7 cellular contexts compared by ENCODE assay signal in genomic region chr5:176017324-176017723, GRCh38. TPM values are rescaled to one million over a fixed set of nuclear protein-coding genes. Genes with fewer than 3 reads are reported as not detected.
DNase-seq lines count a peak whose midpoint lies in the region; ATAC-seq and TF ChIP-seq lines count a peak whose summit lies in the region.
"Not testable (repeated sequence)": the region's sequence is repeated elsewhere in the genome, so short reads cannot be mapped to it uniquely, and the experiment has no call there.

No MANE protein-coding gene starts in this region.

- not testable (repeated sequence) for H3K9me3 Mint-ChIP-seq in CD8-positive, alpha-beta T cell; activated CD8-positive, alpha-beta T cell treated with anti-CD3 and anti-CD28 coated beads, Interleukin-2, amount 10 ng/mL, durations not matched to agents 7 days and 5 days (ENCODE audit: insufficient read depth); activated T-helper 17 cell treated with anti-CD3 and anti-CD28 coated beads, Interleukin-2, amount 50 U/mL, for 72 hours; activated naive CD8-positive, alpha-beta T cell treated with anti-CD3 and anti-CD28 coated beads, Interleukin-2, amount 50 U/mL, for 24 hours; memory B cell; stimulated activated effector memory CD8-positive, alpha-beta T cell treated with anti-CD3 and anti-CD28 coated beads, Interleukin-12 subunit alpha, Interleukin-12 subunit beta, amount 100 ng/mL, for 72 hours

- H3K4me3 Mint-ChIP-seq in CD8-positive, alpha-beta T cell; T-helper 17 cell; activated CD8-positive, alpha-beta T cell treated with anti-CD3 and anti-CD28 coated beads, Interleukin-2, amount 10 ng/mL, durations not matched to agents 7 days and 5 days; activated T-helper 17 cell treated with anti-CD3 and anti-CD28 coated beads, Interleukin-2, amount 50 U/mL, for 72 hours; activated naive CD8-positive, alpha-beta T cell treated with anti-CD3 and anti-CD28 coated beads, Interleukin-2, amount 50 U/mL, for 24 hours; memory B cell; stimulated activated effector memory CD8-positive, alpha-beta T cell treated with anti-CD3 and anti-CD28 coated beads, Interleukin-12 subunit alpha, Interleukin-12 subunit beta, amount 100 ng/mL, for 72 hours: not testable (repeated sequence)

- intact Hi-C loops in CD8-positive, alpha-beta T cell (cut with DNase I, micrococcal nuclease) = not testable (repeated sequence)

- H3K36me3 Mint-ChIP-seq in CD8-positive, alpha-beta T cell; T-helper 17 cell (ENCODE audit: low read depth); activated CD8-positive, alpha-beta T cell treated with anti-CD3 and anti-CD28 coated beads, Interleukin-2, amount 10 ng/mL, durations not matched to agents 7 days and 5 days (ENCODE audit: low read depth); activated T-helper 17 cell treated with anti-CD3 and anti-CD28 coated beads, Interleukin-2, amount 50 U/mL, for 72 hours (ENCODE audit: low read depth); activated naive CD8-positive, alpha-beta T cell treated with anti-CD3 and anti-CD28 coated beads, Interleukin-2, amount 50 U/mL, for 24 hours (ENCODE audit: low read depth); memory B cell; stimulated activated effector memory CD8-positive, alpha-beta T cell treated with anti-CD3 and anti-CD28 coated beads, Interleukin-12 subunit alpha, Interleukin-12 subunit beta, amount 100 ng/mL, for 72 hours: not testable (repeated sequence)

- peak; percentile 93 for ATAC-seq in CD8-positive, alpha-beta T cell
- peak; percentile 98 for ATAC-seq in T-helper 17 cell
- peak; percentile 75 for ATAC-seq in activated CD8-positive, alpha-beta T cell treated with anti-CD3 and anti-CD28 coated beads, Interleukin-2, amount 10 ng/mL, durations not matched to agents 7 days and 5 days
- ATAC-seq in activated T-helper 17 cell treated with anti-CD3 and anti-CD28 coated beads, Interleukin-2, amount 50 U/mL, for 72 hours (replicated peaks) = peak; percentile 98
- ATAC-seq in activated naive CD8-positive, alpha-beta T cell treated with anti-CD3 and anti-CD28 coated beads, Interleukin-2, amount 50 U/mL, for 24 hours = peak; percentile 91
- ATAC-seq in memory B cell (ENCODE audit: low read depth) = peak; percentile 65
- ATAC-seq in stimulated activated effector memory CD8-positive, alpha-beta T cell treated with anti-CD3 and anti-CD28 coated beads, Interleukin-12 subunit alpha, Interleukin-12 subunit beta, amount 100 ng/mL, for 72 hours = peak; percentile 85

- not testable (repeated sequence) for H3K27ac Mint-ChIP-seq in CD8-positive, alpha-beta T cell; T-helper 17 cell; activated CD8-positive, alpha-beta T cell treated with anti-CD3 and anti-CD28 coated beads, Interleukin-2, amount 10 ng/mL, durations not matched to agents 7 days and 5 days; activated T-helper 17 cell treated with anti-CD3 and anti-CD28 coated beads, Interleukin-2, amount 50 U/mL, for 72 hours; activated naive CD8-positive, alpha-beta T cell treated with anti-CD3 and anti-CD28 coated beads, Interleukin-2, amount 50 U/mL, for 24 hours; memory B cell; stimulated activated effector memory CD8-positive, alpha-beta T cell treated with anti-CD3 and anti-CD28 coated beads, Interleukin-12 subunit alpha, Interleukin-12 subunit beta, amount 100 ng/mL, for 72 hours

- H3K4me3 ChIP-seq in CD8-positive, alpha-beta T cell (ENCODE audit: low read depth, low read length) = not testable (repeated sequence)

- POLR2A ChIA-PET in CD8-positive, alpha-beta T cell (lab: Charles Lee); activated CD8-positive, alpha-beta T cell treated with anti-CD3 and anti-CD28 coated beads, Interleukin-2, amount 10 ng/mL, durations not matched to agents 7 days and 5 days (lab: Charles Lee): not testable (repeated sequence)

- H3K27me3 Mint-ChIP-seq in CD8-positive, alpha-beta T cell (ENCODE audit: low read depth); T-helper 17 cell; activated CD8-positive, alpha-beta T cell treated with anti-CD3 and anti-CD28 coated beads, Interleukin-2, amount 10 ng/mL, durations not matched to agents 7 days and 5 days (ENCODE audit: low read depth); activated T-helper 17 cell treated with anti-CD3 and anti-CD28 coated beads, Interleukin-2, amount 50 U/mL, for 72 hours; activated naive CD8-positive, alpha-beta T cell treated with anti-CD3 and anti-CD28 coated beads, Interleukin-2, amount 50 U/mL, for 24 hours; memory B cell: not testable (repeated sequence)

- peak in 1 of 7 experiments; percentile 24 for DNase-seq in CD8-positive, alpha-beta T cell
- DNase-seq in T-helper 17 cell; activated CD8-positive, alpha-beta T cell treated with anti-CD3 and anti-CD28 coated beads, Interleukin-2, amount 10 ng/mL, durations not matched to agents 7 days and 5 days; activated naive CD8-positive, alpha-beta T cell treated with anti-CD3 and anti-CD28 coated beads, Interleukin-2, amount 50 U/mL, for 24 hours; memory B cell (ENCODE audit: low spot score in 2 of 2); stimulated activated effector memory CD8-positive, alpha-beta T cell treated with anti-CD3 and anti-CD28 coated beads, Interleukin-12 subunit alpha, Interleukin-12 subunit beta, amount 100 ng/mL, for 72 hours (ENCODE audit: low spot score in 2 of 2): not testable (repeated sequence)

- not testable (repeated sequence) for H3K27ac ChIP-seq in CD8-positive, alpha-beta T cell (ENCODE audit: low read depth, low read length)

- not testable (repeated sequence) for H3K9me3 ChIP-seq in CD8-positive, alpha-beta T cell (ENCODE audit: low read length); T-helper 17 cell (ENCODE audit: control insufficient read depth, low read length, poor library complexity, severe bottlenecking)

- not testable (repeated sequence) for TF ChIP-seq CTCF in CD8-positive, alpha-beta T cell (IDR thresholded peaks at IDR 0.05)

- not testable (repeated sequence) for H3K27me3 ChIP-seq in CD8-positive, alpha-beta T cell (ENCODE audit: insufficient read depth, low read length)

- not testable (repeated sequence) for H3K4me1 ChIP-seq in CD8-positive, alpha-beta T cell (ENCODE audit: insufficient read depth, low read length)

- H3K4me1 Mint-ChIP-seq in CD8-positive, alpha-beta T cell (ENCODE audit: low read depth); T-helper 17 cell; activated CD8-positive, alpha-beta T cell treated with anti-CD3 and anti-CD28 coated beads, Interleukin-2, amount 10 ng/mL, durations not matched to agents 7 days and 5 days (ENCODE audit: low read depth); activated T-helper 17 cell treated with anti-CD3 and anti-CD28 coated beads, Interleukin-2, amount 50 U/mL, for 72 hours; activated naive CD8-positive, alpha-beta T cell treated with anti-CD3 and anti-CD28 coated beads, Interleukin-2, amount 50 U/mL, for 24 hours; memory B cell; stimulated activated effector memory CD8-positive, alpha-beta T cell treated with anti-CD3 and anti-CD28 coated beads, Interleukin-12 subunit alpha, Interleukin-12 subunit beta, amount 100 ng/mL, for 72 hours: not testable (repeated sequence)

- CTCF ChIA-PET in CD8-positive, alpha-beta T cell (lab: Charles Lee); activated CD8-positive, alpha-beta T cell treated with anti-CD3 and anti-CD28 coated beads, Interleukin-2, amount 10 ng/mL, durations not matched to agents 7 days and 5 days (lab: Charles Lee): not testable (repeated sequence)

- H3K36me3 ChIP-seq in CD8-positive, alpha-beta T cell (ENCODE audit: insufficient read depth, low read length) = not testable (repeated sequence)

RNA-seq across cellular contexts. Expression of gene THOC3, which starts 49.2 kb away (rescaled TPM):
- 10 to 100 TPM; 17.5 to 22.4 TPM for total RNA-seq in CD8-positive, alpha-beta T cell
- 100 to 1,000 TPM in 1 of 2 donors, 10 to 100 TPM in 1; 71.5 to 120 TPM for total RNA-seq in T-helper 17 cell
- 10 to 100 TPM; 66.0 to 67.3 TPM for total RNA-seq in activated CD8-positive, alpha-beta T cell treated with anti-CD3 and anti-CD28 coated beads, Interleukin-2, amount 10 ng/mL, durations not matched to agents 7 days and 5 days
- 100 to 1,000 TPM; 122 to 126 TPM for total RNA-seq in activated T-helper 17 cell treated with anti-CD3 and anti-CD28 coated beads, Interleukin-2, amount 50 U/mL, for 72 hours
